Comparison of ENCODE assay signal across 1 cellular context in genomic region chr10:70590663-70591416, GRCh38.
TF ChIP-seq lines count a peak whose summit lies in the region.

No MANE protein-coding gene starts in this region.

TF ChIP-seq in K562, 482 proteins besides CTCF, POLR2A, EP300 and RAD21 (continued from another document and continues in another):
- TF ChIP-seq ZNF407 (IDR thresholded peaks at IDR 0.05; ENCODE audit: low read depth) (no peak), CGGBP1 (CRISPR knock-in tag; IDR thresholded peaks at IDR 0.05) (no peak), ZNF780A (CRISPR knock-in tag; IDR thresholded peaks at IDR 0.05) (peak; percentile 64; the same call in 1 of the 2 replicates), HDAC6 (IDR thresholded peaks at IDR 0.05; ENCODE audit: low read depth, low read length) (no peak), ZNF586 (CRISPR knock-in tag; conservative IDR thresholded peaks at IDR 0.05) (peak; percentile 93), ZNF354B (CRISPR knock-in tag; IDR thresholded peaks at IDR 0.05) (peak; percentile 91), FOXO4 (CRISPR knock-in tag; IDR thresholded peaks at IDR 0.05) (peak; percentile 97), ZNF316 (IDR thresholded peaks at IDR 0.05) (no peak), ZC3H4 (CRISPR knock-in tag; IDR thresholded peaks at IDR 0.05; ENCODE audit: borderline replicate concordance) (no peak), ZBTB9 (CRISPR knock-in tag; IDR thresholded peaks at IDR 0.05) (peak; percentile 99), ZNF764 (CRISPR knock-in tag; IDR thresholded peaks at IDR 0.05; ENCODE audit: low read depth) (peak; percentile 84), RNF2 (IDR thresholded peaks at IDR 0.05) (no peak), MLLT1 (IDR thresholded peaks at IDR 0.05) (no peak), ZNF507 (tag; conservative IDR thresholded peaks at IDR 0.05) (peak; percentile 58), DLX4 (CRISPR knock-in tag; IDR thresholded peaks at IDR 0.05) (peak; percentile 71; the same call in 1 of the 2 replicates), HEY1 (CRISPR knock-in tag; IDR thresholded peaks at IDR 0.05; ENCODE audit: borderline replicate concordance) (peak; percentile 70; the same call in 1 of the 2 replicates), ZNF24 (IDR thresholded peaks at IDR 0.05) (no peak), GTF3C2 (IDR thresholded peaks at IDR 0.05; ENCODE audit: borderline replicate concordance, extremely low read depth, insufficient read length) (no peak), CEBPG (CRISPR knock-in tag; IDR thresholded peaks at IDR 0.05) (no peak), CEBPG (tag; conservative IDR thresholded peaks at IDR 0.05 in 1 of 2, IDR thresholded peaks at IDR 0.05 in 1 of 2) (peak in 1 of 2 experiments; percentile 19; a peak in 1 of 4 replicates), TEAD1 (CRISPR knock-in tag; IDR thresholded peaks at IDR 0.05) (peak in 1 of 2 experiments; percentile 98; a peak in 2 of 4 replicates), PTTG1 (tag; IDR thresholded peaks at IDR 0.05; ENCODE audit: low read depth) (peak; percentile 99), ATF7 (IDR thresholded peaks at IDR 0.05) (no peak), PRMT5 (CRISPR knock-in tag; IDR thresholded peaks at IDR 0.05) (no peak), PHTF2 (CRISPR knock-in tag; IDR thresholded peaks at IDR 0.05) (no peak), PBX2 (CRISPR knock-in tag; IDR thresholded peaks at IDR 0.05; ENCODE audit: low read depth) (no peak), PBX2 (tag; conservative IDR thresholded peaks at IDR 0.05; ENCODE audit: low read depth) (peak; percentile 76), EP400 (IDR thresholded peaks at IDR 0.05) (no peak), STAT6 (CRISPR knock-in tag; IDR thresholded peaks at IDR 0.05) (no peak)
